Comparison of ENCODE assay signal across 15 cellular contexts in the genomic region with DNA sequence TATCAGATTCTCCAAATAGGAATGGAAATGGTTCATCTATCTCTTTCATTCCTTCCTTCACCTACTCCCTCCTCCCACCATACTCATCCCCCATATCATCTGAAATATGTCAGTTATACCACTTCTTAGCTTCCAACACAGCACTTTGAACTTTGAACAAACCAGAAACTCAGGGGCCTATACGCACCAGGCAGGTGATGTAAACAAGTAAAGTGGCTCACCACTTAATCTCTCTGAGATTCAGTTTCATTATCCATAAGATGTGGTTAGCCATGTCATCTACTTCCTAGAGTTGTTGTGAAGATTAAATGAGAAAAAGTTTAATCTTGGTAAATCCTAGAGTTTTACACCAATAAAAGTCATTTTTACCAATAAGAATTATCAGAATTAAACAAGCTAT.
DNase-seq lines count a peak whose midpoint lies in the region; ATAC-seq and TF ChIP-seq lines count a peak whose summit lies in the region.
"Had no signal": no experiment of that assay in that cellular context is flagged by ENCODE, and none has a peak within 500 bp of the region (broad histone marks: within the 10 kb centered on the region; RNA-seq: fewer than 3 reads in every experiment).

No MANE protein-coding gene starts in this region.

- H3K4me3 Mint-ChIP-seq in GM23338 (no peak overlapping the region), T-helper 17 cell (peak overlapping the region; percentile 41)
- no peak overlapping the region for H3K4me3 Mint-ChIP-seq in effector memory CD8-positive, alpha-beta T cell

- peaks cover 3% of the 10 kb centered on the region; the same call in 1 of the 3 replicates for H3K9me3 Mint-ChIP-seq in GM23338
- no peaks in the 10 kb centered on the region for H3K9me3 Mint-ChIP-seq in effector memory CD8-positive, alpha-beta T cell

- DNase-seq in GM23338 (ENCODE audit: low spot score) = no peak
- no peak for DNase-seq in T-helper 17 cell
- DNase-seq in effector memory CD8-positive, alpha-beta T cell = no peak
- DNase-seq in foreskin melanocyte = no peak
- no peak for DNase-seq in pons (ENCODE audit: low spot score)
- no peak for DNase-seq in putamen (ENCODE audit: low spot score)
- DNase-seq in adrenal gland = no peak
- DNase-seq: aorta; effector CD8-positive, alpha-beta T cell; NCI-H526 treated with DMSO at 0.1 percent for 48 hours; nucleus accumbens; WERI-Rb-1 had no signal

- no peak overlapping the region for H3K4me2 ChIP-seq in GM23338

- TF ChIP-seq CTCF in GM23338 (conservative IDR thresholded peaks at IDR 0.05; ENCODE audit: low read depth in 2 of 2) = no peak
- TF ChIP-seq CTCF in adrenal gland (IDR thresholded peaks at IDR 0.05) = no peak

- H3K9me2 ChIP-seq in GM23338 (ENCODE audit: insufficient read depth) = no peaks in the 10 kb centered on the region

- H3K4me1 ChIP-seq in GM23338 (ENCODE audit: insufficient read depth) (peaks cover 18% of the 10 kb centered on the region), adrenal gland (replicated peaks in 1 of 2) (peaks cover 11 to 21% of the 10 kb centered on the region in 2 donors)

- no peaks in the 10 kb centered on the region for H3K79me2 ChIP-seq in GM23338 (replicated peaks; ENCODE audit: insufficient read depth)

- no peak overlapping the region for H3K27ac ChIP-seq in GM23338 (ENCODE audit: low read depth)
- no peak overlapping the region for H3K27ac ChIP-seq in adrenal gland
- H3K27ac ChIP-seq: WERI-Rb-1 had no signal

- H4K20me1 ChIP-seq in GM23338 (replicated peaks; ENCODE audit: insufficient read depth) = no peaks in the 10 kb centered on the region

- H3K36me3 Mint-ChIP-seq in GM23338 (ENCODE audit: low read depth) (peaks cover 5% of the 10 kb centered on the region; the same call in 1 of the 3 replicates), T-helper 17 cell (ENCODE audit: low read depth) (peaks cover 3% of the 10 kb centered on the region)
- no peaks in the 10 kb centered on the region for H3K36me3 Mint-ChIP-seq in effector memory CD8-positive, alpha-beta T cell (ENCODE audit: insufficient read depth)

- 86 to 95% (median 93%) methylated on average over 1 of the region's 1 CpG for WGBS in adrenal gland, 4 donors

- intact Hi-C loops in adrenal gland (cut with DNase I) = no loop called here

- H3K36me3 ChIP-seq in GM23338 (ENCODE audit: insufficient read depth) (no peaks in the 10 kb centered on the region), adrenal gland (replicated peaks in 1 of 2) (no peaks in the 10 kb centered on the region)
- H3K36me3 ChIP-seq: WERI-Rb-1 had no signal

- peak; percentile 38 for ATAC-seq in GM18502 (IDR thresholded peaks at IDR 0.05; ENCODE audit: poor library complexity, unreplicated experiment)
- ATAC-seq in GM23338 = no peak
- ATAC-seq in T-helper 17 cell = peak; percentile 94
- peak; percentile 75 for ATAC-seq in effector memory CD8-positive, alpha-beta T cell (replicated peaks)
- ATAC-seq: left lobe of liver, Right ventricle myocardium inferior had no signal

- H3K27me3 ChIP-seq in GM23338 (ENCODE audit: insufficient read depth) = no peaks in the 10 kb centered on the region
- H3K27me3 ChIP-seq in adrenal gland = no peaks in the 10 kb centered on the region

- no peaks in the 10 kb centered on the region for H3F3A ChIP-seq in GM23338 (replicated peaks; ENCODE audit: low read depth)

- H3K27ac Mint-ChIP-seq in GM23338 = 0 out of 2 replicates have a peak overlapping the region, but pooled peaks have one; percentile 24
- H3K27ac Mint-ChIP-seq in T-helper 17 cell = peak overlapping the region; percentile 90
- peak overlapping the region; percentile 15 to 78 for H3K27ac Mint-ChIP-seq in effector memory CD8-positive, alpha-beta T cell

- H3K4me3 ChIP-seq in GM23338 (no peak overlapping the region), adrenal gland (no peak overlapping the region)

- peaks cover 2% of the 10 kb centered on the region for H3K27me3 Mint-ChIP-seq in GM23338 (ENCODE audit: insufficient read depth, low read depth, poor library complexity)
- H3K27me3 Mint-ChIP-seq in T-helper 17 cell = no peaks in the 10 kb centered on the region
- no peaks in the 10 kb centered on the region for H3K27me3 Mint-ChIP-seq in effector memory CD8-positive, alpha-beta T cell

- TF ChIP-seq POLR2A in adrenal gland (IDR thresholded peaks at IDR 0.05) = no peak

- H3K4me1 Mint-ChIP-seq in GM23338 (peaks cover 39% of the 10 kb centered on the region), T-helper 17 cell (peaks cover 47% of the 10 kb centered on the region)
- H3K4me1 Mint-ChIP-seq in effector memory CD8-positive, alpha-beta T cell (ENCODE audit: low read depth in 2 of 2) = peaks cover 12 to 19% of the 10 kb centered on the region in 2 donors

- H2AFZ ChIP-seq in GM23338 = no peak overlapping the region

- H3K9me3 ChIP-seq in T-helper 17 cell (ENCODE audit: control insufficient read depth, low read length, poor library complexity, severe bottlenecking) (no peaks in the 10 kb centered on the region), adrenal gland (replicated peaks in 1 of 3) (no peaks in the 10 kb centered on the region)

TF ChIP-seq in GM23338, 12 proteins besides CTCF, POLR2A, EP300 and RAD21:
- TF ChIP-seq EZH2phosphoT487 (IDR thresholded peaks at IDR 0.05; ENCODE audit: unreplicated experiment) (no peak), CREB1 (CRISPR knock-in tag; IDR thresholded peaks at IDR 0.05; ENCODE audit: low read depth) (no peak), ETS1 (IDR thresholded peaks at IDR 0.05) (no peak), STAT1 (IDR thresholded peaks at IDR 0.05; ENCODE audit: unreplicated experiment) (no peak), NANOG (IDR thresholded peaks at IDR 0.05; ENCODE audit: borderline replicate concordance) (no peak), JUNB (IDR thresholded peaks at IDR 0.05; ENCODE audit: unreplicated experiment) (no peak)

Comparison
In these comparisons a context has a peak if more than half of its experiments do, and no peak if none do; other contexts are left out.
1. H3K27ac Mint-ChIP-seq: peak in every context shown above with its lines; median percentile 90 in T-helper 17 cell; 46 in effector memory CD8-positive, alpha-beta T cell; 24 in GM23338.